8 cellular contexts compared by ENCODE assay signal in the genomic region with DNA sequence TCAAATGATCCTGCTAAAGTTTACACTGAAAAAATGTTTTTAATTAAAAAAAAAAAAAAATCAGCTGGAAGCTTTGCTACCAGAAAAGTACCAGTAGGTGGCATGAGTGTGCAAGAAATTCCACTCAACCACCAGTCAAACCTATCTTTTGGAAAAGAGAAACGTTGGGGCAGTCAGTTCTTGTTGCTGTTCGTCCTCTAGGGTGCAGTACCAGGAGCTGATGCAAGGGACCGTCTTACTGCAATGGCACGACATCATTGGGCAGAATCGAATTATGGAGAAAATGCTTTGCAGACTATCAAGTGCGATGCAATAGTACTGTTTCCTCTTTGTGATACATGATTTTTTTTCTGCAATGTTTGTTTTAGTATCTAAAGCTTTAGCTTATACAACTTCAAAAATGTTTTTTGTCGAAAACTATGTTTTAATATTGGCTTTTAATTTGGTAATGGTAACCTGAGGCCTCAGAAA. TPM values are rescaled to one million over a fixed set of nuclear protein-coding genes. Genes with fewer than 3 reads are reported as not detected.
DNase-seq lines count a peak whose midpoint lies in the region; ATAC-seq and TF ChIP-seq lines count a peak whose summit lies in the region.

No MANE protein-coding gene starts in this region.

- H3F3A ChIP-seq in SU-DHL-6 (ENCODE audit: insufficient read depth), result no peaks in the 10 kb centered on the region

- H2AFZ ChIP-seq in SU-DHL-6 (ENCODE audit: low read depth, low read length, severe bottlenecking), result no peak overlapping the region

- no peak overlapping the region for H3K9ac ChIP-seq in SU-DHL-6 (ENCODE audit: low read length)

- H3K79me2 ChIP-seq in SU-DHL-6 (ENCODE audit: insufficient read depth, low read length), result no peaks in the 10 kb centered on the region

- no peaks in the 10 kb centered on the region for H3K36me3 ChIP-seq in SU-DHL-6 (ENCODE audit: low read length)

- H3K27ac ChIP-seq in SU-DHL-6 (ENCODE audit: low read depth, low read length) (no peak overlapping the region), right cardiac atrium (ENCODE audit: low read length) (no peak overlapping the region)

- intact Hi-C loops in right cardiac atrium (cut with DNase I), result loop anchor here in 3 of 4 donors (2.0 to 5.0 kb wide), 3 partner anchors 42 to 542 kb away; no protein-coding TSS in a partner anchor

- H3K4me2 ChIP-seq in SU-DHL-6 (ENCODE audit: low read depth, low read length, poor library complexity, severe bottlenecking), result no peak overlapping the region

- H3K4me3 ChIP-seq in SU-DHL-6 (ENCODE audit: insufficient read depth, low read length, poor library complexity, severe bottlenecking), result no peak overlapping the region
- no peak overlapping the region for H3K4me3 ChIP-seq in right cardiac atrium (ENCODE audit: low read length)
- H3K4me3 ChIP-seq in skeletal muscle cell (ENCODE audit: low read depth, low read length), result no peak overlapping the region

- H3K27me3 ChIP-seq in SU-DHL-6 (ENCODE audit: low read length), result no peaks in the 10 kb centered on the region
- no peaks in the 10 kb centered on the region for H3K27me3 ChIP-seq in right cardiac atrium (ENCODE audit: control insufficient read depth, insufficient read depth)

- in situ Hi-C loops in GM13977 (cut with MboI; ENCODE audit: low pct_unique_long_range_greater_than_20kb, low sequenced_read_pairs, unreplicated experiment), result loop anchor here (10.0 kb wide), 1 partner anchor 540 kb away; no protein-coding TSS in a partner anchor

- peak; percentile 71 for DNase-seq in 8988T
- peak; percentile 83 for DNase-seq in GM13977 (ENCODE audit: low spot score)
- DNase-seq in NCI-H146 (lab: John Stamatoyannopoulos, UW), result peak; percentile 90
- DNase-seq in anterior cingulate cortex (lab: John Stamatoyannopoulos, UW), result peak in 39 of 58 donors; percentile 2 to 87 (median 20)
- peak in 1 of 3 donors; percentile 63 for DNase-seq in right cardiac atrium
- DNase-seq in skeletal muscle cell (ENCODE audit: low read depth), result peak; percentile 74

- WGBS in right cardiac atrium, result 20% methylated on average over 7 of the region's 7 CpGs

- no peaks in the 10 kb centered on the region for H3K9me3 ChIP-seq in SU-DHL-6 (ENCODE audit: insufficient read depth, low read length)
- no peaks in the 10 kb centered on the region for H3K9me3 ChIP-seq in right cardiac atrium (ENCODE audit: control insufficient read depth, low read length)

- peak; percentile 67 for TF ChIP-seq CTCF in GM13977 (IDR thresholded peaks at IDR 0.05; ENCODE audit: extremely low read depth, insufficient read depth, missing control alignments)
- TF ChIP-seq CTCF in SU-DHL-6 (IDR thresholded peaks at IDR 0.05; ENCODE audit: insufficient read depth, low read length, poor library complexity, severe bottlenecking), result peak; percentile 93

- ATAC-seq in HG02885 (IDR thresholded peaks at IDR 0.05; ENCODE audit: poor library complexity, unreplicated experiment) (peak; percentile 90), right cardiac atrium (peak; percentile 85 to 87)

- no peaks in the 10 kb centered on the region for H3K4me1 ChIP-seq in right cardiac atrium (ENCODE audit: control insufficient read depth, insufficient read depth, low read length)

- no peaks in the 10 kb centered on the region for H4K20me1 ChIP-seq in SU-DHL-6 (ENCODE audit: low read depth, low read length)

- no peaks in the 10 kb centered on the region for H3K9me2 ChIP-seq in SU-DHL-6 (replicated peaks; ENCODE audit: insufficient read depth, low read length)

RNA-seq across cellular contexts. Expression of gene YPEL5, which starts 18.3 kb away (rescaled TPM):
- 10 to 100 TPM; 56.9 to 71.7 (median 59.8) TPM for total RNA-seq in right cardiac atrium
- 49.5 TPM for polyA plus RNA-seq in right cardiac atrium
